Comparison of ENCODE assay signal across 8 cellular contexts in the genomic region with DNA sequence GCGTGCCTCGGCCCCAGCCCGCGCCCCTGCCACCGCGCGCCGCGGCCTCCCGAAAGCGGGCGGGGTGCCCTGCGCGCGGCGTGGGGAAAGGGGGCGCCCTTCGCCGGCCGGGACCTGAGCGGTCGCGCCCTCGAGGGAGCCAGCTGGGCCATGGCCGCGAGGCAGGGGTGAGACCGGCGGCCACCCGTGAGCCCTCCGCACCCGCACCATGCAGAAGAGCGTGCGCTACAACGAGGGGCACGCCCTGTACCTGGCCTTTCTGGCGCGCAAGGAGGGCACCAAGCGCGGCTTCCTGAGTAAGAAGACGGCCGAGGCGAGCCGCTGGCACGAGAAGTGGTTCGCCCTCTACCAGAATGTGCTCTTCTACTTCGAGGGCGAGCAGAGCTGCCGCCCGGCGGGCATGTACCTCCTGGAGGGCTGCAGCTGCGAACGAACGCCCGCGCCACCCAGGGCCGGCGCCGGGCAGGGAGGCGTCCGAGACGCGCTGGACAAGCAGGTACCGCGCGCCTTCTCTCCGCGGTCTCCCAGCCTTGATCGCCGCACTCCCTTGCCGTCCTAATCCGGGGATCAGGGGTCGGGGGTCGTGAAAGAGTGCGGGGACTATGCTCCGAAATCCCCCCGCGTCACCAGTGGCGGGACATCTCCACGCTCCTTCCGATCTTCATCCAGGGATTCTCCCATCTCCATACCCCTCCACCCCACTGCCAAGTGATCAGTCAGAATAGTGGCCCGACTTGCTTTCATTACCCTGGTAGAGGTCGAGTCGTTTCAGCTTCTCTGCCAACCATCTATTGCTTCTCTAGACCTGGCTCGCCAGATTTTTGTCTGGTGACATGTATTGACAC.
DNase-seq lines count a peak whose midpoint lies in the region; ATAC-seq and TF ChIP-seq lines count a peak whose summit lies in the region.

No MANE protein-coding gene starts in this region.

- peak; percentile 2 for DNase-seq in DMS79 treated with DMSO at 0.1 percent for 48 hours (lab: John Stamatoyannopoulos, UW)
- DNase-seq in T-helper 22 cell (ENCODE audit: low read depth), result peak; percentile 19
- DNase-seq in astrocyte of the spinal cord (ENCODE audit: low read depth, low spot score), result peak; percentile 61
- DNase-seq in iPS-NIHi7 (ENCODE audit: extremely low spot score), result peak; percentile 27
- no peak for DNase-seq in NCI-H446 (lab: John Stamatoyannopoulos, UW)
- DNase-seq in GM19240 (ENCODE audit: insufficient read length, low spot score), result no peak

- in situ Hi-C loops in astrocyte of the spinal cord (cut with HindIII; ENCODE audit: low sequenced_read_pairs), result no loop called here

- ATAC-seq in HG03439 (IDR thresholded peaks at IDR 0.05; ENCODE audit: unreplicated experiment), result no peak

- peak overlapping the region in 14 of 21 experiments; percentile 12 to 75 (median 44) for H3K27ac ChIP-seq in skin epidermis

- peak overlapping the region; percentile 52 for H3K4me3 ChIP-seq in astrocyte of the spinal cord (ENCODE audit: low read depth, low read length)
- H3K4me3 ChIP-seq in skin epidermis, result peak overlapping the region; percentile 25 to 48 (median 36)

- peak; percentile 1 for TF ChIP-seq CTCF in astrocyte of the spinal cord (IDR thresholded peaks at IDR 0.05; ENCODE audit: low read depth, low read length)

Comparison
In these comparisons a context has a peak if more than half of its experiments do, and no peak if none do; other contexts are left out.
1. DNase-seq: peak in DMS79 treated with DMSO at 0.1 percent for 48 hours (single experiment), T-helper 22 cell (single experiment), astrocyte of the spinal cord (single experiment) and iPS-NIHi7 (single experiment); none in NCI-H446 (0 of 2) and GM19240 (single experiment).